Comparison of ENCODE assay signal across 9 cellular contexts in the genomic region with DNA sequence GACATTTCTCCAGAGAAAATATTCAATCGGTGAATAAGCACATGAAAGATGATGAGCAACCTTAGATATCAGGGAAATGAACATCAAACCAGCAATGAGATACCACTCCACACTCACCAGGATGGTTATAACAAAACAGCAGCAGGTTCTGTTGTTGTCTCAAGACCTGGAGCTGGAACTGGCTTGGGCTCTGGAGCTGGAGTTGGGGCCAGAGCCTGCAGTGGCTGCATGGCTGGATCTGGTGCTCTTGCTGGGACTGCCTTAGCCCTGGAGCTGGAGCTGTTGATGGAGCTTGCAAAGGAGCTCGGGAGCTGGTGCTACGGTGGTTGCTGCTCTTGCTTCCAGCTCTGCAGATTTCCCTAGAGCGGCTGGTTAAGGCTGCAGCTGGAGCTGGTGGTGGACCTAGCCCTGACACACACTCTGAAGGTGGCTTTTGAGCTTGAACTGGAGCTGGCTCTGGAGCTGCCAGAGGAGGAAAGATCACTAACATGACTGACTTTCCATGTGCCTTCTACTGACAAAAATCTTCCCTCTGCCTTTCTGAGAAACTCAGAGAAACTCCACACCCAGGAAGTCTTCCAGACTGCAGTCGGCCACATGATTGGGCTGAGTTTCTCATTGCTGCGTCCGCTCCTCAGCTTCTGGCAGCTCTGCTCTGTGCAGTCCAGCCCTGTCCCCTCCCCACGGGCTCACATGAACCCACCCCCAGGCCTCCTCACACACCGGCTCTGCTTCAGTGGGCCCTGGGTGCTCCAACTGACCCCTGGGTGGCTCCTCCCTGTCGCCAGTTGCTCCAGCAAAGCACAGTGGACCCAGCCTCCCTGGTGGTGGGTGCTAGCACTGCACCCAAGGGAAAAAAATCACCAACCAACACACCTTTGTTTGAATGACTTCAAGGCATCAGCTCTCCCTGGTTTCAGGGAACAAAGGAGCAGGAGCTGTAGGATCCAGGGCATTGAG.
DNase-seq lines count a peak whose midpoint lies in the region; TF ChIP-seq lines count a peak whose summit lies in the region.
"Had no signal": no experiment of that assay in that cellular context is flagged by ENCODE, and none has a peak within 500 bp of the region (broad histone marks: within the 10 kb centered on the region; RNA-seq: fewer than 3 reads in every experiment).

No MANE protein-coding gene starts in this region.

- peaks cover 1% of the 10 kb centered on the region; the same call in 1 of the 2 replicates for H3K27me3 Mint-ChIP-seq in H9 (ENCODE audit: low read depth)
- peaks cover 0 to 5% (median 0%) of the 10 kb centered on the region in 3 donors for H3K27me3 Mint-ChIP-seq in immature natural killer cell (ENCODE audit: low read depth in 3 of 3)

- DNase-seq in NCI-H146 (lab: John Stamatoyannopoulos, UW) (peak; percentile 20), NCI-H146 treated with DMSO at 0.1 percent for 48 hours (lab: John Stamatoyannopoulos, UW; ENCODE audit: unreplicated experiment) (no peak), H9 (peak; percentile 70), SK-N-DZ (ENCODE audit: low spot score) (peak; percentile 60), kidney tubule cell (ENCODE audit: low spot score) (peak; percentile 83), immature natural killer cell (no peak), middle frontal gyrus (ENCODE audit: extremely low spot score, low spot score) (no peak), amniotic stem cell (lab: John Stamatoyannopoulos, UW) (no peak)
- DNase-seq: CD4-positive, CD25-positive, alpha-beta regulatory T cell had no signal

- peak; percentile 65 for TF ChIP-seq CTCF in H9 (conservative IDR thresholded peaks at IDR 0.05)

- H3K18ac ChIP-seq in H9 (ENCODE audit: insufficient read length, low read depth, low read length), result no peak overlapping the region

- no peaks in the 10 kb centered on the region for H3K79me2 ChIP-seq in H9 (ENCODE audit: insufficient read depth, low read length)

- H3K23ac ChIP-seq in H9 (ENCODE audit: insufficient read length, low read depth, low read length), result no peak overlapping the region

- no peak overlapping the region for H3K4ac ChIP-seq in H9 (ENCODE audit: low read depth, low read length)

- no peaks in the 10 kb centered on the region for H3K79me1 ChIP-seq in H9 (ENCODE audit: insufficient read depth, low read depth, low read length, poor library complexity, severe bottlenecking)

- no peaks in the 10 kb centered on the region; a peak in 1 of 7 replicates for H3K36me3 Mint-ChIP-seq in H9 (ENCODE audit: insufficient read depth in 1 of 3, low read depth in 3 of 3)
- no peaks in the 10 kb centered on the region for H3K36me3 Mint-ChIP-seq in immature natural killer cell
- H3K36me3 Mint-ChIP-seq: CD4-positive, CD25-positive, alpha-beta regulatory T cell had no signal

- H3K4me1 Mint-ChIP-seq in H9, result peaks cover 2 to 3% of the 10 kb centered on the region in 2 experiments; a peak in 1 of 4 replicates
- H3K4me1 Mint-ChIP-seq in immature natural killer cell, result no peaks in the 10 kb centered on the region
- H3K4me1 Mint-ChIP-seq: CD4-positive, CD25-positive, alpha-beta regulatory T cell had no signal

- H2BK12ac ChIP-seq in H9 (ENCODE audit: insufficient read length, low read depth, low read length), result no peak overlapping the region

- no peak overlapping the region for H2BK15ac ChIP-seq in H9 (ENCODE audit: low read depth, low read length)

- H2BK5ac ChIP-seq in H9 (ENCODE audit: insufficient read length, low read length), result no peak overlapping the region

- H3K23me2 ChIP-seq in H9 (ENCODE audit: insufficient read length, low read depth, low read length, poor library complexity, severe bottlenecking), result no peaks in the 10 kb centered on the region

- H3K14ac ChIP-seq in H9 (ENCODE audit: insufficient read depth, low read length), result no peak overlapping the region; the same call in 1 of the 2 replicates

- no peak overlapping the region for H3K27ac ChIP-seq in H9 (ENCODE audit: insufficient read length, low read depth, low read length)

- no peaks in the 10 kb centered on the region for H3K27me3 ChIP-seq in H9 (ENCODE audit: insufficient read depth, low read length)

- H3K4me2 ChIP-seq in H9 (ENCODE audit: insufficient read depth, insufficient read length, low read length), result no peak overlapping the region

- H4K91ac ChIP-seq in H9 (ENCODE audit: insufficient read length, low read depth, low read length), result no peak overlapping the region

- WGBS in H9 (ENCODE audit: extremely low coverage, insufficient read length, low lambda C conversion rate), result no CpG with 5 or more reads among the region's 10 CpGs

- H2AK5ac ChIP-seq in H9 (ENCODE audit: insufficient read length, low read length), result no peak overlapping the region

- no peak overlapping the region for H2BK120ac ChIP-seq in H9 (ENCODE audit: low read depth, low read length, poor library complexity, severe bottlenecking)

- H3K4me1 ChIP-seq in H9 (ENCODE audit: insufficient read depth, low read length), result no peaks in the 10 kb centered on the region

- H3K4me3 Mint-ChIP-seq in H9 (no peak overlapping the region), immature natural killer cell (no peak overlapping the region)
- H3K4me3 Mint-ChIP-seq: CD4-positive, CD25-positive, alpha-beta regulatory T cell had no signal

- H3K9me3 Mint-ChIP-seq in H9 (no peaks in the 10 kb centered on the region; a peak in 1 of 5 replicates), immature natural killer cell (no peaks in the 10 kb centered on the region)

- H4K8ac ChIP-seq in H9 (replicated peaks; ENCODE audit: insufficient read length, low read depth, low read length), result no peak overlapping the region

- no peak overlapping the region for H3K27ac Mint-ChIP-seq in H9
- no peak overlapping the region for H3K27ac Mint-ChIP-seq in immature natural killer cell
- H3K27ac Mint-ChIP-seq: CD4-positive, CD25-positive, alpha-beta regulatory T cell had no signal

- no peak overlapping the region for H2BK20ac ChIP-seq in H9 (ENCODE audit: low read depth, low read length, poor library complexity, severe bottlenecking)

- H4K20me1 ChIP-seq in H9 (ENCODE audit: control insufficient read depth, insufficient read depth, insufficient read length), result no peaks in the 10 kb centered on the region

- H4K5ac ChIP-seq in H9 (ENCODE audit: insufficient read length, low read depth, low read length), result no peak overlapping the region

- no peak overlapping the region for H3T11ph ChIP-seq in H9 (ENCODE audit: low read length)

- H3K9ac ChIP-seq in H9 (ENCODE audit: extremely low read depth, insufficient read length, low read length), result no peak overlapping the region

- no peaks in the 10 kb centered on the region for H3K9me3 ChIP-seq in H9 (ENCODE audit: control insufficient read depth, low read depth, low read length)

- no peak overlapping the region for H3K56ac ChIP-seq in H9 (ENCODE audit: insufficient read length, low read depth, low read length)

- H2AFZ ChIP-seq in H9 (ENCODE audit: low read length), result no peak overlapping the region

Comparison
In these comparisons a context has a peak if more than half of its experiments do, and no peak if none do; other contexts are left out.
1. DNase-seq: peak in NCI-H146 (single experiment), H9 (single experiment), SK-N-DZ (single experiment) and kidney tubule cell (single experiment); none in NCI-H146 treated with DMSO at 0.1 percent for 48 hours (single experiment), immature natural killer cell (0 of 3), middle frontal gyrus (single experiment) and amniotic stem cell (single experiment).